ENCODE assay signal across 8 cellular contexts in genomic region chr4:13548059-13548983, GRCh38. TPM values are rescaled to one million over a fixed set of nuclear protein-coding genes. Genes with fewer than 3 reads are reported as not detected.
DNase-seq lines count a peak whose midpoint lies in the region; ATAC-seq and TF ChIP-seq lines count a peak whose summit lies in the region.

No MANE protein-coding gene starts in this region.

- peak overlapping the region; percentile 18 for H3K4me3 Mint-ChIP-seq in glutamatergic neuron (ENCODE audit: unreplicated experiment)

- no peaks in the 10 kb centered on the region for H3K4me1 Mint-ChIP-seq in glutamatergic neuron (ENCODE audit: low read depth, unreplicated experiment)

- peak overlapping the region; percentile 72 for H3K4me2 ChIP-seq in OCI-LY1 (ENCODE audit: low read length)

- ATAC-seq in Right ventricle myocardium superior (ENCODE audit: poor library complexity), result no peak

- H3K79me2 ChIP-seq in OCI-LY1 (ENCODE audit: insufficient read depth, low read length), result no peaks in the 10 kb centered on the region

- H3K27me3 Mint-ChIP-seq in glutamatergic neuron (ENCODE audit: unreplicated experiment), result peaks cover 29% of the 10 kb centered on the region

- H3K36me3 ChIP-seq in cardiac muscle cell, result no peaks in the 10 kb centered on the region
- no peaks in the 10 kb centered on the region for H3K36me3 ChIP-seq in OCI-LY1 (ENCODE audit: insufficient read depth, low read length)
- H3K36me3 ChIP-seq in tibial artery, result no peaks in the 10 kb centered on the region

- no peak overlapping the region for H3K27ac Mint-ChIP-seq in glutamatergic neuron (ENCODE audit: unreplicated experiment)

- no peaks in the 10 kb centered on the region for H3K9me2 ChIP-seq in OCI-LY1 (ENCODE audit: low read depth, low read length)

- peaks cover 76% of the 10 kb centered on the region for H3K27me3 ChIP-seq in cardiac muscle cell
- H3K27me3 ChIP-seq in OCI-LY1 (ENCODE audit: insufficient read depth, low read length), result no peaks in the 10 kb centered on the region
- peaks cover 0 to 72% of the 10 kb centered on the region in 2 donors for H3K27me3 ChIP-seq in tibial artery

- H3K9me3 Mint-ChIP-seq in glutamatergic neuron (ENCODE audit: unreplicated experiment), result peaks cover 16% of the 10 kb centered on the region

- H3K36me3 Mint-ChIP-seq in glutamatergic neuron (ENCODE audit: unreplicated experiment), result no peaks in the 10 kb centered on the region

- H3F3A ChIP-seq in OCI-LY1 (ENCODE audit: insufficient read depth, low read length), result no peaks in the 10 kb centered on the region

- H3K9me3 ChIP-seq in cardiac muscle cell (ENCODE audit: low read depth), result no peaks in the 10 kb centered on the region
- H3K9me3 ChIP-seq in OCI-LY1 (ENCODE audit: low read length), result no peaks in the 10 kb centered on the region
- H3K9me3 ChIP-seq in tibial artery, result peaks cover 0 to 13% (median 2%) of the 10 kb centered on the region in 3 donors

- H3K27ac ChIP-seq in cardiac muscle cell, result no peak overlapping the region
- H3K27ac ChIP-seq in OCI-LY1 (ENCODE audit: low read depth, low read length, poor library complexity, severe bottlenecking), result no peak overlapping the region
- no peak overlapping the region for H3K27ac ChIP-seq in tibial artery

- H3K4me3 ChIP-seq in cardiac muscle cell, result peak overlapping the region; percentile 38
- H3K4me3 ChIP-seq in OCI-LY1 (ENCODE audit: low read depth, low read length, poor library complexity, severe bottlenecking), result peak overlapping the region; percentile 64
- H3K4me3 ChIP-seq in tibial artery, result peak overlapping the region; percentile 27 to 42

- no peaks in the 10 kb centered on the region for H4K20me1 ChIP-seq in OCI-LY1 (ENCODE audit: insufficient read depth, low read length)

- intact Hi-C loops in Right ventricle myocardium superior (cut with DNase I), result loop anchor here (2.0 to 5.0 kb wide), 2 partner anchors 696 to 820 kb away; no protein-coding TSS in a partner anchor
- intact Hi-C loops in tibial artery (cut with DNase I; ENCODE audit: low total_unique reads), result loop anchor here (2.0 to 10.0 kb wide), 2 partner anchors 696 to 824 kb away; no protein-coding TSS in a partner anchor

- H2AFZ ChIP-seq in OCI-LY1 (ENCODE audit: low read length), result no peak overlapping the region

- H3K4me1 ChIP-seq in cardiac muscle cell (ENCODE audit: low read depth) (peaks cover 5% of the 10 kb centered on the region), OCI-LY1 (ENCODE audit: insufficient read depth, low read length, severe bottlenecking) (peaks cover 3% of the 10 kb centered on the region), tibial artery (peaks cover 0 to 46% (median 33%) of the 10 kb centered on the region in 4 donors)

- DNase-seq in cardiac muscle cell (ENCODE audit: low read depth in 1 of 2, low spot score in 1 of 2) (no peak), Right ventricle myocardium superior (no peak), glutamatergic neuron (no peak), tibial artery (no peak), NCI-H226 (no peak), COLO829 (ENCODE audit: low spot score) (no peak)
- DNase-seq in activated CD4-positive, alpha-beta T cell treated with anti-CD3 and anti-CD28 coated beads, Interleukin-2, amount 50 U/mL, for 48 hours, result no peak

- H3K9ac ChIP-seq in OCI-LY1 (ENCODE audit: low read length), result no peak overlapping the region

- TF ChIP-seq CTCF in cardiac muscle cell (IDR thresholded peaks at IDR 0.05; ENCODE audit: low read depth, low read length) (no peak), OCI-LY1 (IDR thresholded peaks at IDR 0.05; ENCODE audit: low read length) (no peak), glutamatergic neuron (IDR thresholded peaks at IDR 0.05; ENCODE audit: partially characterized antibody, unreplicated experiment) (no peak), tibial artery (IDR thresholded peaks at IDR 0.05) (no peak)

RNA-seq across cellular contexts. Expression of gene NKX3-2, which starts 4.0 kb away (rescaled TPM):
- total RNA-seq in cardiac muscle cell, result 0.39 and 0.45 TPM in 2 replicates
- not detected in 2 replicates for polyA plus RNA-seq in cardiac muscle cell
- total RNA-seq in Right ventricle myocardium superior, result not detected
- 0.25 TPM for total RNA-seq in glutamatergic neuron (ENCODE audit: unreplicated experiment)
